Comparison of ENCODE assay signal across 20 cellular contexts in the genomic region with DNA sequence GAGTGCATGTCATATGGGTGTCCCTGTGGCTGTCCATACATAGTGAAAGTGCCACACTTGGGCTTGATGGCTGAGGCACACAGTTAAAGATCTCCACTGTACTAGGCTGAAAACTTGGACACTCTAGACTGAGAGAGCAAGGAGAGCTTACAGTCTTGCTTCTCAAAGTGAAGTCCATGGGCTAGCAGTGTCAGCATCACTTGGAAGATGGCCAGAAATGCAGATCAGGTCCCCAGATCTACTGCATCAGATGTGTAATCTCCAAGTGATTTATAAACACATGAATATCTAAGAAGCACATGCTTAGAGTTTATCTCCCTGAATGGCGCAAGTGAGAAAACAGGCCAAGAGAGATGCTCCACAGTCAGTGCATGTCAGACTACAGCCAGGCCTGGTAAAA.
DNase-seq lines count a peak whose midpoint lies in the region; ATAC-seq and TF ChIP-seq lines count a peak whose summit lies in the region.
"Had no signal": no experiment of that assay in that cellular context is flagged by ENCODE, and none has a peak within 500 bp of the region (broad histone marks: within the 10 kb centered on the region; RNA-seq: fewer than 3 reads in every experiment).

No MANE protein-coding gene starts in this region.

- H3K9me3 ChIP-seq in cardiac muscle cell (ENCODE audit: low read depth), result no peaks in the 10 kb centered on the region
- H3K9me3 ChIP-seq in naive thymus-derived CD4-positive, alpha-beta T cell (ENCODE audit: control insufficient read depth in 2 of 3, low read length in 3 of 3), result no peaks in the 10 kb centered on the region
- H3K9me3 ChIP-seq: SJSA1 had no signal

- no peaks in the 10 kb centered on the region for H3K36me3 Mint-ChIP-seq in naive thymus-derived CD4-positive, alpha-beta T cell
- H3K36me3 Mint-ChIP-seq: CD8-positive, alpha-beta T cell had no signal

- H3K4me1 Mint-ChIP-seq in naive thymus-derived CD4-positive, alpha-beta T cell, result no peaks in the 10 kb centered on the region
- H3K4me1 Mint-ChIP-seq: B cell had no signal

- DNase-seq in DMS 273 (lab: John Stamatoyannopoulos, UW; ENCODE audit: unreplicated experiment) (peak; percentile 21), DMS 273 treated with DMSO at 0.1 percent for 48 hours (lab: John Stamatoyannopoulos, UW) (no peak), cardiac muscle cell (ENCODE audit: low read depth in 1 of 2, low spot score in 1 of 2) (no peak), left ventricle myocardium superior (no peak), lower leg skin (ENCODE audit: low spot score in 2 of 2) (no peak)
- DNase-seq in naive thymus-derived CD4-positive, alpha-beta T cell, result no peak
- no peak for DNase-seq in stimulated activated CD8-positive, alpha-beta memory T cell treated with anti-CD3 and anti-CD28 coated beads, Interleukin-4, amount 100 ng/mL, for 48 hours
- DNase-seq: CD8-positive, alpha-beta T cell; DMS153; GM23248; H9; Karpas-422; NCI-H1930; Right ventricle myocardium superior; RPMI8226 had no signal

- CTCF ChIA-PET in naive thymus-derived CD4-positive, alpha-beta T cell (lab: Charles Lee), result no interaction called here

- no peak overlapping the region for H3K27ac Mint-ChIP-seq in naive thymus-derived CD4-positive, alpha-beta T cell
- H3K27ac Mint-ChIP-seq: B cell; CD8-positive, alpha-beta T cell; H9 had no signal

- peaks cover 15% of the 10 kb centered on the region for H3K4me1 ChIP-seq in cardiac muscle cell (ENCODE audit: low read depth)
- no peaks in the 10 kb centered on the region for H3K4me1 ChIP-seq in naive thymus-derived CD4-positive, alpha-beta T cell (ENCODE audit: control insufficient read depth in 2 of 2, insufficient read depth in 2 of 2, low read length in 2 of 2)
- H3K4me1 ChIP-seq: SJSA1 had no signal

- no peak for TF ChIP-seq POLR2A in lower leg skin (IDR thresholded peaks at IDR 0.05)

- peaks cover 0 to 3% (median 0%) of the 10 kb centered on the region in 11 donors for H3K9me3 Mint-ChIP-seq in naive thymus-derived CD4-positive, alpha-beta T cell
- H3K9me3 Mint-ChIP-seq: CD8-positive, alpha-beta T cell; H9 had no signal

- H3K27ac ChIP-seq in cardiac muscle cell, result peak overlapping the region; percentile 12
- no peak overlapping the region for H3K27ac ChIP-seq in naive thymus-derived CD4-positive, alpha-beta T cell (ENCODE audit: low read depth, low read length)
- H3K27ac ChIP-seq: 22Rv1, C4-2B, GM23248, SJSA1 had no signal

- intact Hi-C loops in left ventricle myocardium superior (cut with micrococcal nuclease) (no loop called here), lower leg skin (cut with DNase I; ENCODE audit: low total_unique reads) (no loop called here)
- intact Hi-C loops in naive thymus-derived CD4-positive, alpha-beta T cell (cut with micrococcal nuclease), result no loop called here

- TF ChIP-seq CTCF in cardiac muscle cell (IDR thresholded peaks at IDR 0.05; ENCODE audit: low read depth, low read length), result no peak
- no peak for TF ChIP-seq CTCF in lower leg skin (IDR thresholded peaks at IDR 0.05)

- peaks cover 0 to 12% (median 0%) of the 10 kb centered on the region in 5 donors for H3K27me3 Mint-ChIP-seq in naive thymus-derived CD4-positive, alpha-beta T cell
- H3K27me3 Mint-ChIP-seq: B cell had no signal

- 92% methylated on average over 1 of the region's 1 CpG for WGBS in lower leg skin, 2 donors

- H3K36me3 ChIP-seq in cardiac muscle cell, result no peaks in the 10 kb centered on the region
- H3K36me3 ChIP-seq in naive thymus-derived CD4-positive, alpha-beta T cell (ENCODE audit: control insufficient read depth in 2 of 3, insufficient read depth in 3 of 3, low read length in 3 of 3), result no peaks in the 10 kb centered on the region
- H3K36me3 ChIP-seq: SJSA1 had no signal

- POLR2A ChIA-PET in naive thymus-derived CD4-positive, alpha-beta T cell (lab: Charles Lee), result no interaction called here

- no peak overlapping the region for H3K4me3 Mint-ChIP-seq in naive thymus-derived CD4-positive, alpha-beta T cell
- H3K4me3 Mint-ChIP-seq: B cell; CD8-positive, alpha-beta T cell; H9 had no signal

- ATAC-seq in left ventricle myocardium superior, result no peak
- peak; percentile 12 for ATAC-seq in naive thymus-derived CD4-positive, alpha-beta T cell
- ATAC-seq: CD8-positive, alpha-beta T cell; HepG2 had no signal

- H3K27me3 ChIP-seq in cardiac muscle cell, result no peaks in the 10 kb centered on the region
- no peaks in the 10 kb centered on the region for H3K27me3 ChIP-seq in naive thymus-derived CD4-positive, alpha-beta T cell (ENCODE audit: control insufficient read depth in 2 of 2, insufficient read depth in 2 of 2, low read length in 2 of 2)
- H3K27me3 ChIP-seq: SJSA1 had no signal

- H3K4me3 ChIP-seq in cardiac muscle cell, result no peak overlapping the region
- H3K4me3 ChIP-seq in naive thymus-derived CD4-positive, alpha-beta T cell (ENCODE audit: low read length), result no peak overlapping the region
- no peak overlapping the region for H3K4me3 ChIP-seq in lower leg skin (ENCODE audit: low read depth, poor library complexity, severe bottlenecking)
- H3K4me3 ChIP-seq: GM23248, SJSA1 had no signal
